ENCODE assay signal across 18 cellular contexts in genomic region chr3:37554364-37554763, GRCh38.
DNase-seq lines count a peak whose midpoint lies in the region; ATAC-seq and TF ChIP-seq lines count a peak whose summit lies in the region.
"Had no signal": no experiment of that assay in that cellular context is flagged by ENCODE, and none has a peak within 500 bp of the region (broad histone marks: within the 10 kb centered on the region; RNA-seq: fewer than 3 reads in every experiment).

No MANE protein-coding gene starts in this region.

- H3K4ac ChIP-seq in mesendoderm (ENCODE audit: low read depth, low read length): no peak overlapping the region

- H3K27ac ChIP-seq in body of pancreas (no peak overlapping the region), mesendoderm (ENCODE audit: low read depth, low read length) (no peak overlapping the region)
- H3K27ac ChIP-seq: BLaER1 treated with 17β-estradiol and CSF1 and Interleukin-3, amounts not matched to agents 10 nM and 100 nM; ovary; SJSA1 had no signal

- H3K23ac ChIP-seq in mesendoderm (ENCODE audit: low read length): no peak overlapping the region

- H3K9me3 ChIP-seq in body of pancreas: no peaks in the 10 kb centered on the region
- H3K9me3 ChIP-seq: BLaER1 treated with 17β-estradiol and CSF1 and Interleukin-3, amounts not matched to agents 10 nM and 100 nM; mucosa of descending colon; ovary; SJSA1 had no signal

- no peaks in the 10 kb centered on the region for H3K36me3 ChIP-seq in GM06990 (ENCODE audit: control insufficient read depth, insufficient read depth, low read length)
- no peaks in the 10 kb centered on the region for H3K36me3 ChIP-seq in body of pancreas (replicated peaks in 1 of 2; ENCODE audit: insufficient read depth in 1 of 2, low read depth in 2 of 2)
- no peaks in the 10 kb centered on the region for H3K36me3 ChIP-seq in mesendoderm (ENCODE audit: control insufficient read depth, insufficient read depth, low read length)
- H3K36me3 ChIP-seq: ovary, SJSA1 had no signal

- no peak overlapping the region for H2BK5ac ChIP-seq in mesendoderm (ENCODE audit: low read length)

- 80 to 84% methylated on average over 6 of the region's 6 CpGs for WGBS in body of pancreas, 2 donors
- no CpG with 5 or more reads among the region's 6 CpGs for WGBS in mesendoderm (ENCODE audit: extremely low coverage, insufficient coverage, low lambda C conversion rate)

- no peak overlapping the region for H3K18ac ChIP-seq in mesendoderm (ENCODE audit: low read length)

- H3K79me1 ChIP-seq in mesendoderm (ENCODE audit: low read length): no peaks in the 10 kb centered on the region

- no peak for ATAC-seq in body of pancreas
- ATAC-seq in HG03354 (IDR thresholded peaks at IDR 0.05; ENCODE audit: poor library complexity, severe bottlenecking, unreplicated experiment): no peak
- no peak for ATAC-seq in HG02938 (IDR thresholded peaks at IDR 0.05; ENCODE audit: unreplicated experiment)
- ATAC-seq in HG03342 (IDR thresholded peaks at IDR 0.05; ENCODE audit: unreplicated experiment): no peak
- ATAC-seq: activated CD8-positive, alpha-beta T cell treated with anti-CD3 and anti-CD28 coated beads for 36 hours; mucosa of descending colon had no signal

- no peak overlapping the region for H4K5ac ChIP-seq in mesendoderm (ENCODE audit: low read length)

- H3K9ac ChIP-seq in mesendoderm (ENCODE audit: low read length): no peak overlapping the region
- H3K9ac ChIP-seq: BLaER1 treated with 17β-estradiol and CSF1 and Interleukin-3, amounts not matched to agents 10 nM and 100 nM had no signal

- H2BK120ac ChIP-seq in mesendoderm (ENCODE audit: low read depth, low read length): no peak overlapping the region

- H3K27me3 ChIP-seq in GM06990 (replicated peaks; ENCODE audit: control insufficient read depth, insufficient read depth, low read length) (no peaks in the 10 kb centered on the region; the same call in 1 of the 2 replicates), body of pancreas (no peaks in the 10 kb centered on the region), mesendoderm (ENCODE audit: insufficient read depth, low read length, poor library complexity) (no peaks in the 10 kb centered on the region)
- H3K27me3 ChIP-seq: BLaER1 treated with 17β-estradiol and CSF1 and Interleukin-3, amounts not matched to agents 10 nM and 100 nM; ovary had no signal

- H3K56ac ChIP-seq in mesendoderm (ENCODE audit: low read length): no peak overlapping the region

- intact Hi-C loops in body of pancreas (cut with DNase I): no loop called here

- peak; percentile 60 for TF ChIP-seq CTCF in GM06990 (IDR thresholded peaks at IDR 0.05; ENCODE audit: insufficient read depth, low read length, poor library complexity, severe bottlenecking)
- peak; percentile 60 for TF ChIP-seq CTCF in LNCAP (IDR thresholded peaks at IDR 0.05)
- TF ChIP-seq CTCF in body of pancreas (IDR thresholded peaks at IDR 0.05): peak in 4 of 7 experiments; percentile 24 to 47 (median 26)

- H3K4me1 ChIP-seq in body of pancreas (no peaks in the 10 kb centered on the region), mesendoderm (ENCODE audit: control insufficient read depth, low read depth, low read length) (no peaks in the 10 kb centered on the region)

- H3K4me3 ChIP-seq in GM06990 (replicated peaks; ENCODE audit: low read depth, low read length) (no peak overlapping the region), body of pancreas (no peak overlapping the region), mesendoderm (ENCODE audit: low read length) (no peak overlapping the region)
- H3K4me3 ChIP-seq: BLaER1 treated with 17β-estradiol and CSF1 and Interleukin-3, amounts not matched to agents 10 nM and 100 nM; mucosa of descending colon; ovary; SJSA1; smooth muscle cell had no signal

- H2AK5ac ChIP-seq in mesendoderm (ENCODE audit: low read length): no peak overlapping the region

- H4K8ac ChIP-seq in mesendoderm (ENCODE audit: low read depth, low read length): no peak overlapping the region

- TF ChIP-seq POLR2A in body of pancreas (IDR thresholded peaks at IDR 0.05): no peak

- DNase-seq in GM06990 (ENCODE audit: extremely low read depth, insufficient read length) (no peak), body of pancreas (peak in 2 of 4 donors; percentile 17 to 26), mesendoderm (peak; percentile 71), SW480 (ENCODE audit: low spot score) (no peak)
- DNase-seq: activated CD8-positive, alpha-beta T cell treated with anti-CD3 and anti-CD28 coated beads for 36 hours; DMS79 treated with DMSO at 0.1 percent for 48 hours; IMR-90; mucosa of descending colon; NCI-H1417 treated with DMSO at 0.1 percent for 48 hours; ovary; stimulated activated naive CD4-positive, alpha-beta T cell treated with Interleukin-2 at 50 U/mL for 16 hours had no signal

- no peaks in the 10 kb centered on the region for H3K79me2 ChIP-seq in mesendoderm (ENCODE audit: control insufficient read depth, insufficient read depth, low read length)

- no peak overlapping the region for H3K4me2 ChIP-seq in mesendoderm (ENCODE audit: low read length)
- H3K4me2 ChIP-seq: BLaER1 treated with 17β-estradiol and CSF1 and Interleukin-3, amounts not matched to agents 10 nM and 100 nM; smooth muscle cell had no signal

- H2BK15ac ChIP-seq in mesendoderm (replicated peaks; ENCODE audit: low read depth): no peak overlapping the region
